25 cellular contexts compared by ENCODE assay signal in the genomic region with DNA sequence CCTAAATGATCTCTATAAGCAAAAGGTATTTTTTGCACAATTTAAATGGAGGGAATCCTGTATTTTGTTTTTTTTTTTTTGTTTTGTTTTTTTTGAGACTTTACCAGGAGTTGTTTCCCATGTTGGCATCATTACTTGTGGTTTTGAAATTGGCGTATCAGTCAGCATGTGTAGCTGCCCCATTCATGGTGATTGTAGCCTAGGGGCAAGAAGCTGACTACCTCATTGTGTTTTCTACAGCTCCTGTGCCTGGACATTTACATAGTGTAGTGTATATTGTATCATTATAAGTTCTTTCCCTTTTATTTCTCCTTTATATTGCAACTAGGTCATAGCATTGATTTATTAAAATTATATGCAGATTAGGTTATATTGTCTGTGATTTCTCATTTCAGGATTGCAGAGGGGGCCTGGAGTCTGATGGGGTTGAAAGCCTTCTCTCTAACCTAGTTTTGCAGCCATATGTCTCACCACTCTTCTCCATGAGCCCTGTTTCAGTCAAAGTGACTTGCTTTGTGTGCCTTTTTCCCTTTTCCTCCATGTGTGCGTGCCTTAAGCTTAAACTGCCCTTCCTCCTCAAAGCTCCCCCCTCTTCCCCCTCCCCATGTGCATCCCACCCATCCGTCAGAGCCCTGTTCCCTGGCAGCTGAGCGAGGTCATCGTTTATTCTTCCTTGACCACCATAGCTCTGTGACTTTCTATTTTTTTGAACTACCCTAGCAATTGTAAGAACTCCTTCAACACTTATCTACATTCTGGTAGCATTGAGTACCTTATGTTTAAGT. TPM values are rescaled to one million over a fixed set of nuclear protein-coding genes. Genes with fewer than 3 reads are reported as not detected.
DNase-seq lines count a peak whose midpoint lies in the region; ATAC-seq, FAIRE-seq and TF ChIP-seq lines count a peak whose summit lies in the region.
"Had no signal": no experiment of that assay in that cellular context is flagged by ENCODE, and none has a peak within 500 bp of the region (broad histone marks: within the 10 kb centered on the region; RNA-seq: fewer than 3 reads in every experiment).

No MANE protein-coding gene starts in this region.

- peak overlapping the region; percentile 10 for H3K27ac Mint-ChIP-seq in MCF 10A (ENCODE audit: low read depth, unreplicated experiment)
- H3K27ac Mint-ChIP-seq: activated naive CD4-positive, alpha-beta T cell treated with anti-CD3 and anti-CD28 coated beads, Interleukin-2, amount 50 U/mL, for 72 hours; IgD-negative memory B cell; memory B cell; natural killer cell; WTC11 had no signal

- no peaks in the 10 kb centered on the region for H3K27me3 ChIP-seq in breast epithelium
- H3K27me3 ChIP-seq: esophagus squamous epithelium, heart right ventricle had no signal

- peaks cover 19% of the 10 kb centered on the region for H3K36me3 Mint-ChIP-seq in MCF 10A (ENCODE audit: insufficient read depth, unreplicated experiment)
- H3K36me3 Mint-ChIP-seq: activated naive CD4-positive, alpha-beta T cell treated with anti-CD3 and anti-CD28 coated beads, Interleukin-2, amount 50 U/mL, for 72 hours; natural killer cell; WTC11 had no signal

- no peaks in the 10 kb centered on the region for H3K36me3 ChIP-seq in breast epithelium
- H3K36me3 ChIP-seq: esophagus squamous epithelium, heart right ventricle, thoracic aorta had no signal

- no TSS peak for BruUV-seq in MCF 10A (replicated peaks; lab: Mats Ljungman, UMichigan)

- POLR2A ChIA-PET in MCF 10A (lab: Yijun Ruan, JAX) (interaction anchor here (0.7 to 2.6 kb wide), 11 partner anchors 9 to 182 kb away, joined by 3 to 17 read pairs (median 4); partner anchors contain the start of gene SAMD4A), RWPE1 (lab: Yijun Ruan, JAX; ENCODE audit: low non-redundant PET) (no interaction called here)

- TF ChIP-seq CTCF in MCF 10A (IDR thresholded peaks at IDR 0.05; ENCODE audit: unreplicated experiment) (no peak), breast epithelium (IDR thresholded peaks at IDR 0.05) (no peak), RWPE1 (conservative IDR thresholded peaks at IDR 0.05; ENCODE audit: low read depth) (no peak)

- CTCF ChIA-PET in MCF 10A (lab: Yijun Ruan, JAX), result interaction anchor here (0.7 to 2.1 kb wide), 8 partner anchors 9 to 184 kb away, joined by 3 to 6 read pairs (median 4); no protein-coding TSS in a partner anchor
- CTCF ChIA-PET in RWPE1 (lab: Yijun Ruan, JAX), result interaction anchor here (0.6 to 1.0 kb wide), 5 partner anchors 9 to 1914 kb away, joined by 3 read pairs; no protein-coding TSS in a partner anchor

- no peak for TF ChIP-seq POLR2A in breast epithelium (IDR thresholded peaks at IDR 0.05)

- no peak overlapping the region for H3K4me3 ChIP-seq in breast epithelium
- H3K4me3 ChIP-seq: esophagus squamous epithelium, heart right ventricle, psoas muscle, thoracic aorta had no signal

- H3K4me3 Mint-ChIP-seq in MCF 10A (ENCODE audit: unreplicated experiment), result no peak overlapping the region
- H3K4me3 Mint-ChIP-seq: memory B cell, natural killer cell, WTC11 had no signal

- H3K9me3 ChIP-seq in breast epithelium, result no peaks in the 10 kb centered on the region
- H3K9me3 ChIP-seq: esophagus squamous epithelium, psoas muscle, thoracic aorta had no signal

- no peak overlapping the region for H3K27ac ChIP-seq in breast epithelium
- no peak overlapping the region for H3K27ac ChIP-seq in RWPE1
- H3K27ac ChIP-seq in epithelial cell of prostate, result peak overlapping the region; percentile 4
- H3K27ac ChIP-seq: esophagus squamous epithelium, psoas muscle, thoracic aorta had no signal

- H3K9me3 Mint-ChIP-seq in MCF 10A (ENCODE audit: unreplicated experiment), result peaks cover 6% of the 10 kb centered on the region
- H3K9me3 Mint-ChIP-seq: activated naive CD4-positive, alpha-beta T cell treated with anti-CD3 and anti-CD28 coated beads, Interleukin-2, amount 50 U/mL, for 72 hours; IgD-negative memory B cell; memory B cell; natural killer cell; WTC11 had no signal

- H3K27me3 Mint-ChIP-seq in MCF 10A (ENCODE audit: insufficient read depth, unreplicated experiment), result no peaks in the 10 kb centered on the region
- H3K27me3 Mint-ChIP-seq: IgD-negative memory B cell, memory B cell had no signal

- no peak for ATAC-seq in left lobe of liver
- no peak for ATAC-seq in SK-N-SH treated with all-trans-retinoic acid at 6 μM for 48 hours
- ATAC-seq: activated naive CD4-positive, alpha-beta T cell treated with anti-CD3 and anti-CD28 coated beads, Interleukin-2, amount 50 U/mL, for 72 hours; natural killer cell; WTC11 had no signal

- FAIRE-seq in urothelium cell line (lab: Jason Lieb, UNC), result peak; percentile 23

- intact Hi-C loops in MCF 10A (cut with micrococcal nuclease) (loop anchor here (5.0 kb wide), 1 partner anchor 86 kb away; no protein-coding TSS in a partner anchor), breast epithelium (cut with DNase I; ENCODE audit: low total_unique reads) (no loop called here)

- DNase-seq in MCF 10A (ENCODE audit: unreplicated experiment) (peak; percentile 89), breast epithelium (ENCODE audit: low spot score in 2 of 2) (no peak), RWPE1 (ENCODE audit: low spot score) (peak; percentile 48), epithelial cell of prostate (ENCODE audit: low read depth, low spot score) (peak; percentile 60), urothelium cell line (ENCODE audit: low spot score) (no peak), left lobe of liver (ENCODE audit: low spot score) (no peak), OCI-M1 (lab: John Stamatoyannopoulos, UW) (no peak)
- DNase-seq: activated T-cell treated with anti-CD3 and anti-CD28 coated beads, Interleukin-2, amount 50 U/mL, for 48 hours; C1 segment of cervical spinal cord; DMS53; esophagus squamous epithelium; H7; heart right ventricle; MV-4-11; natural killer cell; NCI-H2029; psoas muscle; SIG-M5; stimulated activated CD4-positive, alpha-beta T cell treated with anti-CD3 and anti-CD28 coated beads, Interleukin-12 subunit alpha, Interleukin-12 subunit beta, amount 100 ng/mL, for 4 hours had no signal

- no peaks in the 10 kb centered on the region for H3K4me1 ChIP-seq in breast epithelium

- H3K4me1 Mint-ChIP-seq in MCF 10A (ENCODE audit: insufficient read depth, unreplicated experiment), result peaks cover 44% of the 10 kb centered on the region
- H3K4me1 Mint-ChIP-seq: natural killer cell had no signal

TF ChIP-seq in SK-N-SH treated with all-trans-retinoic acid at 6 μM for 48 hours, 23 proteins besides CTCF, POLR2A, EP300 and RAD21 (continues in another document):
- TF ChIP-seq RARB (CRISPR knock-in tag; IDR thresholded peaks at IDR 0.05), result no peak
- TF ChIP-seq, protein P1, sequence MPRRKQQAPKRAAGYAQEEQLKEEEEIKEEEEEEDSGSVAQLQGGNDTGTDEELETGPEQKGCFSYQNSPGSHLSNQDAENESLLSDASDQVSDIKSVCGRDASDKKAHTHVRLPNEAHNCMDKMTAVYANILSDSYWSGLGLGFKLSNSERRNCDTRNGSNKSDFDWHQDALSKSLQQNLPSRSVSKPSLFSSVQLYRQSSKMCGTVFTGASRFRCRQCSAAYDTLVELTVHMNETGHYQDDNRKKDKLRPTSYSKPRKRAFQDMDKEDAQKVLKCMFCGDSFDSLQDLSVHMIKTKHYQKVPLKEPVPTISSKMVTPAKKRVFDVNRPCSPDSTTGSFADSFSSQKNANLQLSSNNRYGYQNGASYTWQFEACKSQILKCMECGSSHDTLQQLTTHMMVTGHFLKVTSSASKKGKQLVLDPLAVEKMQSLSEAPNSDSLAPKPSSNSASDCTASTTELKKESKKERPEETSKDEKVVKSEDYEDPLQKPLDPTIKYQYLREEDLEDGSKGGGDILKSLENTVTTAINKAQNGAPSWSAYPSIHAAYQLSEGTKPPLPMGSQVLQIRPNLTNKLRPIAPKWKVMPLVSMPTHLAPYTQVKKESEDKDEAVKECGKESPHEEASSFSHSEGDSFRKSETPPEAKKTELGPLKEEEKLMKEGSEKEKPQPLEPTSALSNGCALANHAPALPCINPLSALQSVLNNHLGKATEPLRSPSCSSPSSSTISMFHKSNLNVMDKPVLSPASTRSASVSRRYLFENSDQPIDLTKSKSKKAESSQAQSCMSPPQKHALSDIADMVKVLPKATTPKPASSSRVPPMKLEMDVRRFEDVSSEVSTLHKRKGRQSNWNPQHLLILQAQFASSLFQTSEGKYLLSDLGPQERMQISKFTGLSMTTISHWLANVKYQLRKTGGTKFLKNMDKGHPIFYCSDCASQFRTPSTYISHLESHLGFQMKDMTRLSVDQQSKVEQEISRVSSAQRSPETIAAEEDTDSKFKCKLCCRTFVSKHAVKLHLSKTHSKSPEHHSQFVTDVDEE (CRISPR knock-in tag; IDR thresholded peaks at IDR 0.05), result no peak
- no peak for TF ChIP-seq SNAI2 (CRISPR knock-in tag; IDR thresholded peaks at IDR 0.05)
- no peak for TF ChIP-seq ZC3H10 (CRISPR knock-in tag; IDR thresholded peaks at IDR 0.05)
- TF ChIP-seq BACH2 (CRISPR knock-in tag; IDR thresholded peaks at IDR 0.05; ENCODE audit: borderline replicate concordance), result no peak
- no peak for TF ChIP-seq OSR1 (CRISPR knock-in tag; IDR thresholded peaks at IDR 0.05)
- no peak for TF ChIP-seq CSDC2 (CRISPR knock-in tag; IDR thresholded peaks at IDR 0.05)
- TF ChIP-seq ZFP3 (CRISPR knock-in tag; IDR thresholded peaks at IDR 0.05), result no peak
- TF ChIP-seq, protein P2, sequence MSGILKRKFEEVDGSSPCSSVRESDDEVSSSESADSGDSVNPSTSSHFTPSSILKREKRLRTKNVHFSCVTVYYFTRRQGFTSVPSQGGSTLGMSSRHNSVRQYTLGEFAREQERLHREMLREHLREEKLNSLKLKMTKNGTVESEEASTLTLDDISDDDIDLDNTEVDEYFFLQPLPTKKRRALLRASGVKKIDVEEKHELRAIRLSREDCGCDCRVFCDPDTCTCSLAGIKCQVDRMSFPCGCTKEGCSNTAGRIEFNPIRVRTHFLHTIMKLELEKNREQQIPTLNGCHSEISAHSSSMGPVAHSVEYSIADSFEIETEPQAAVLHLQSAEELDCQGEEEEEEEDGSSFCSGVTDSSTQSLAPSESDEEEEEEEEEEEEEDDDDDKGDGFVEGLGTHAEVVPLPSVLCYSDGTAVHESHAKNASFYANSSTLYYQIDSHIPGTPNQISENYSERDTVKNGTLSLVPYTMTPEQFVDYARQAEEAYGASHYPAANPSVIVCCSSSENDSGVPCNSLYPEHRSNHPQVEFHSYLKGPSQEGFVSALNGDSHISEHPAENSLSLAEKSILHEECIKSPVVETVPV (CRISPR knock-in tag; IDR thresholded peaks at IDR 0.05), result no peak
- TF ChIP-seq PPARA (CRISPR knock-in tag; IDR thresholded peaks at IDR 0.05; ENCODE audit: borderline replicate concordance), result no peak
- TF ChIP-seq ZFP30 (CRISPR knock-in tag; IDR thresholded peaks at IDR 0.05), result no peak
- TF ChIP-seq ARNTL (CRISPR knock-in tag; IDR thresholded peaks at IDR 0.05; ENCODE audit: borderline replicate concordance, low read depth), result no peak
- no peak for TF ChIP-seq ZNF8 (CRISPR knock-in tag; IDR thresholded peaks at IDR 0.05)
- TF ChIP-seq TOX (CRISPR knock-in tag; IDR thresholded peaks at IDR 0.05; ENCODE audit: borderline replicate concordance), result no peak

RNA-seq across cellular contexts. Expression of gene SAMD4A, which starts 24.7 kb away (rescaled TPM):
- total RNA-seq in MCF 10A (2022) (60.6 and 63.5 TPM in 2 replicates), breast epithelium (10 to 100 TPM; 28.5 to 44.6 (median 36.2) TPM), left lobe of liver (25.9 TPM)

Comparison
In these comparisons a context has a peak if more than half of its experiments do, and no peak if none do; other contexts are left out.
1. DNase-seq: peak in MCF 10A (single experiment), RWPE1 (single experiment) and epithelial cell of prostate (single experiment); none in breast epithelium (0 of 2), urothelium cell line (single experiment), left lobe of liver (single experiment) and OCI-M1 (single experiment).